1 cellular context compared by ENCODE assay signal in genomic region chr2:9889812-9890261, GRCh38.
TF ChIP-seq lines count a peak whose summit lies in the region.

No MANE protein-coding gene starts in this region.

TF ChIP-seq in HepG2, 621 proteins besides CTCF, POLR2A, EP300 and RAD21 (continued from another document and continues in another):
- TF ChIP-seq BCL6 (CRISPR knock-in tag; IDR thresholded peaks at IDR 0.05) (peak; percentile 32; the same call in 1 of the 2 replicates), FOXP1 (IDR thresholded peaks at IDR 0.05) (no peak), FOXP1 (CRISPR knock-in tag; IDR thresholded peaks at IDR 0.05) (peak; percentile 61; the same call in 1 of the 2 replicates), ZNF775 (CRISPR knock-in tag; IDR thresholded peaks at IDR 0.05; ENCODE audit: borderline replicate concordance) (no peak), MAFG (CRISPR knock-in tag; IDR thresholded peaks at IDR 0.05) (no peak), AGO1 (IDR thresholded peaks at IDR 0.05; ENCODE audit: low read depth, low read length, poor library complexity, severe bottlenecking) (no peak), ASH2L (IDR thresholded peaks at IDR 0.05; ENCODE audit: insufficient read length, low read depth, low read length) (peak; percentile 71), ZNF589 (CRISPR knock-in tag; conservative IDR thresholded peaks at IDR 0.05) (no peak), ZMAT5 (CRISPR knock-in tag; IDR thresholded peaks at IDR 0.05; ENCODE audit: borderline replicate concordance, low read depth) (no peak), ZNF710 (CRISPR knock-in tag; IDR thresholded peaks at IDR 0.05; ENCODE audit: borderline replicate concordance) (peak; percentile 36; the same call in 1 of the 2 replicates), HNF1A (IDR thresholded peaks at IDR 0.05; ENCODE audit: low read depth) (no peak), HNF1A (CRISPR knock-in tag; IDR thresholded peaks at IDR 0.05; ENCODE audit: borderline replicate concordance) (no peak), NR2F6 (IDR thresholded peaks at IDR 0.05) (no peak), NR2F6 (CRISPR knock-in tag; IDR thresholded peaks at IDR 0.05) (peak; percentile 20; the same call in 1 of the 2 replicates), ZNF572 (CRISPR knock-in tag; IDR thresholded peaks at IDR 0.05) (no peak), IRF2 (CRISPR knock-in tag; IDR thresholded peaks at IDR 0.05) (peak; percentile 52; the same call in 1 of the 2 replicates), ETV5 (CRISPR knock-in tag; IDR thresholded peaks at IDR 0.05; ENCODE audit: borderline replicate concordance) (peak; percentile 42; the same call in 1 of the 2 replicates), CENPT (CRISPR knock-in tag; IDR thresholded peaks at IDR 0.05; ENCODE audit: low read depth) (no peak), BCLAF1 (IDR thresholded peaks at IDR 0.05) (no peak), ZSCAN29 (CRISPR knock-in tag; conservative IDR thresholded peaks at IDR 0.05) (0 out of 2 replicates have a peak, but pooled peaks have one; percentile 23), POGZ (CRISPR knock-in tag; IDR thresholded peaks at IDR 0.05) (no peak), ZNF124 (CRISPR knock-in tag; IDR thresholded peaks at IDR 0.05) (peak; percentile 31; the same call in 1 of the 2 replicates), ELF3 (CRISPR knock-in tag; IDR thresholded peaks at IDR 0.05) (peak; percentile 76), ZNF850 (CRISPR knock-in tag; conservative IDR thresholded peaks at IDR 0.05) (no peak), FOSL1 (CRISPR knock-in tag; IDR thresholded peaks at IDR 0.05; ENCODE audit: borderline replicate concordance) (no peak), FOXP4 (CRISPR knock-in tag; IDR thresholded peaks at IDR 0.05) (peak; percentile 60), YEATS4 (CRISPR knock-in tag; IDR thresholded peaks at IDR 0.05; ENCODE audit: borderline replicate concordance) (peak; percentile 25; the same call in 1 of the 2 replicates), TEAD3 (CRISPR knock-in tag; optimal IDR thresholded peaks at IDR 0.05; ENCODE audit: borderline replicate concordance) (peak; percentile 62), ZNF605 (CRISPR knock-in tag; IDR thresholded peaks at IDR 0.05) (no peak), PHF21A (CRISPR knock-in tag; IDR thresholded peaks at IDR 0.05) (peak; percentile 64; the same call in 1 of the 2 replicates), ATF1 (CRISPR knock-in tag; IDR thresholded peaks at IDR 0.05) (0 out of 2 replicates have a peak, but pooled peaks have one; percentile 13), E2F2 (CRISPR knock-in tag; IDR thresholded peaks at IDR 0.05; ENCODE audit: borderline replicate concordance) (no peak), PITX1 (CRISPR knock-in tag; IDR thresholded peaks at IDR 0.05) (peak; percentile 80), GATAD2A (CRISPR knock-in tag; IDR thresholded peaks at IDR 0.05) (peak; percentile 72), MXD3 (CRISPR knock-in tag; IDR thresholded peaks at IDR 0.05) (no peak), ZNF687 (CRISPR knock-in tag; IDR thresholded peaks at IDR 0.05) (no peak), IRX3 (CRISPR knock-in tag; IDR thresholded peaks at IDR 0.05; ENCODE audit: borderline replicate concordance, low read depth) (no peak), ZNF292 (CRISPR knock-in tag; IDR thresholded peaks at IDR 0.05; ENCODE audit: borderline replicate concordance, low read depth) (peak; percentile 39; the same call in 1 of the 2 replicates), ZNF260 (CRISPR knock-in tag; IDR thresholded peaks at IDR 0.05; ENCODE audit: borderline replicate concordance, low read depth) (no peak), HOXA7 (CRISPR knock-in tag; IDR thresholded peaks at IDR 0.05) (no peak), HOXA5 (CRISPR knock-in tag; IDR thresholded peaks at IDR 0.05) (no peak), ZFP1 (CRISPR knock-in tag; IDR thresholded peaks at IDR 0.05) (no peak), ZSCAN21 (CRISPR knock-in tag; IDR thresholded peaks at IDR 0.05; ENCODE audit: borderline replicate concordance) (no peak), ZNF674 (CRISPR knock-in tag; IDR thresholded peaks at IDR 0.05; ENCODE audit: low read depth) (no peak), ARNT2 (CRISPR knock-in tag; IDR thresholded peaks at IDR 0.05; ENCODE audit: low read depth) (no peak), ZMYM4 (CRISPR knock-in tag; IDR thresholded peaks at IDR 0.05) (0 out of 2 replicates have a peak, but pooled peaks have one; percentile 36), CENPBD1 (CRISPR knock-in tag; IDR thresholded peaks at IDR 0.05; ENCODE audit: borderline replicate concordance, low read depth) (no peak), MAFF (IDR thresholded peaks at IDR 0.05; ENCODE audit: low read depth, low read length) (peak; percentile 74), MEF2D (CRISPR knock-in tag; IDR thresholded peaks at IDR 0.05) (no peak), HMG20A (CRISPR knock-in tag; IDR thresholded peaks at IDR 0.05; ENCODE audit: borderline replicate concordance) (peak; percentile 27; the same call in 1 of the 2 replicates), ZNF740 (CRISPR knock-in tag; IDR thresholded peaks at IDR 0.05) (no peak)
